Comparison of ENCODE assay signal across 1 cellular context in genomic region chr7:157233677-157234076, GRCh38.
TF ChIP-seq lines count a peak whose summit lies in the region.

No MANE protein-coding gene starts in this region.

TF ChIP-seq in IMR-90, 13 proteins besides CTCF, POLR2A, EP300 and RAD21 (continued from another document):
- TF ChIP-seq ELK1 (IDR thresholded peaks at IDR 0.05; ENCODE audit: borderline replicate concordance, low read depth, low read length): no peak
- no peak for TF ChIP-seq BHLHE40 (IDR thresholded peaks at IDR 0.05; ENCODE audit: low read depth, low read length)
- TF ChIP-seq MAFK (IDR thresholded peaks at IDR 0.05; ENCODE audit: low read depth, low read length): no peak
